ENCODE assay signal across 8 cellular contexts in genomic region chr17:40355123-40355803, GRCh38. TPM values are rescaled to one million over a fixed set of nuclear protein-coding genes. Genes with fewer than 3 reads are reported as not detected.
A peak's percentile ranks its signal among the peaks of the same experiment; 100 is the strongest.
DNase-seq lines count a peak whose midpoint lies in the region; ATAC-seq, FAIRE-seq and TF ChIP-seq lines count a peak whose summit lies in the region.

No MANE protein-coding gene starts in this region.

- ATAC-seq in activated T-cell treated with anti-CD3 and anti-CD28 coated beads, Interleukin-2, amount 50 U/mL, for 4 hours = peak; percentile 78 to 84
- ATAC-seq in omental fat pad (ENCODE audit: low FRiP score) (peak; percentile 48), thoracic aorta (ENCODE audit: insufficient number of reproducible peaks, low FRiP score, low read depth) (no peak), GM21515 (IDR thresholded peaks at IDR 0.05; ENCODE audit: unreplicated experiment) (no peak)

- H3K27me3 Mint-ChIP-seq in activated T-cell treated with anti-CD3 and anti-CD28 coated beads, Interleukin-2, amount 50 U/mL, for 4 hours (ENCODE audit: low read depth) = peaks cover 3% of the 10 kb centered on the region

- no peak overlapping the region for H3K27ac ChIP-seq in A673 (ENCODE audit: low read depth, low read length, poor library complexity, severe bottlenecking)
- H3K27ac ChIP-seq in fibroblast of lung (ENCODE audit: insufficient read depth, low read length) = no peak overlapping the region
- no peak overlapping the region for H3K27ac ChIP-seq in thoracic aorta

- intact Hi-C loops in A673 (cut with micrococcal nuclease; ENCODE audit: unreplicated experiment) = loop anchor here (1.0 to 10.0 kb wide), 2 partner anchors 52 to 210 kb away; partner anchors contain the start of gene CCR7

- H3K9me3 ChIP-seq in A673 (ENCODE audit: low read depth, low read length, poor library complexity, severe bottlenecking) (no peaks in the 10 kb centered on the region), fibroblast of lung (ENCODE audit: control insufficient read depth, insufficient read depth, low read depth, low read length) (no peaks in the 10 kb centered on the region), thoracic aorta (no peaks in the 10 kb centered on the region)

- H2AFZ ChIP-seq in fibroblast of lung (ENCODE audit: low read length) = no peak overlapping the region

- DNase-seq in A673 (ENCODE audit: low spot score) = peak; percentile 55
- peak; percentile 73 for DNase-seq in GM18507 (ENCODE audit: extremely low spot score, insufficient read length, low read depth)
- DNase-seq in NOMO-1 treated with DMSO at 0.1 percent for 48 hours (lab: John Stamatoyannopoulos, UW; ENCODE audit: unreplicated experiment) = peak; percentile 33
- DNase-seq in activated T-cell treated with anti-CD3 and anti-CD28 coated beads, Interleukin-2, amount 50 U/mL, for 4 hours = peak; percentile 80
- DNase-seq in fibroblast of lung (ENCODE audit: low read depth in 2 of 2) = peak in 1 of 2 donors; percentile 56
- DNase-seq in omental fat pad (ENCODE audit: low spot score) = peak; percentile 88
- no peak for DNase-seq in thoracic aorta (ENCODE audit: low spot score)

- CTCF ChIA-PET in A673 (lab: Charles Lee) = interaction anchor here (0.6 to 2.6 kb wide), 4 partner anchors 48 to 1124 kb away, joined by 4 to 16 read pairs (median 6); no protein-coding TSS in a partner anchor

- no peaks in the 10 kb centered on the region for H3K79me2 ChIP-seq in fibroblast of lung (ENCODE audit: control insufficient read depth, insufficient read depth, low read length)

- no peaks in the 10 kb centered on the region for H4K20me1 ChIP-seq in fibroblast of lung (ENCODE audit: control insufficient read depth, extremely low read depth, insufficient read depth, low read length)

- H3K36me3 Mint-ChIP-seq in activated T-cell treated with anti-CD3 and anti-CD28 coated beads, Interleukin-2, amount 50 U/mL, for 4 hours (ENCODE audit: insufficient read depth) = peaks cover 8% of the 10 kb centered on the region

- H3K4me3 ChIP-seq in A673 (ENCODE audit: low read depth, low read length, poor library complexity, severe bottlenecking) = no peak overlapping the region
- no peak overlapping the region for H3K4me3 ChIP-seq in fibroblast of lung (replicated peaks in 1 of 4; ENCODE audit: control extremely low read depth in 1 of 4, insufficient read depth in 1 of 4, low read depth in 3 of 4, low read length in 4 of 4)
- H3K4me3 ChIP-seq in thoracic aorta = no peak overlapping the region

- H3K4me2 ChIP-seq in fibroblast of lung (ENCODE audit: extremely low read depth, insufficient read depth, low read length) = no peak overlapping the region

- no peak overlapping the region for H3K4me3 Mint-ChIP-seq in activated T-cell treated with anti-CD3 and anti-CD28 coated beads, Interleukin-2, amount 50 U/mL, for 4 hours

- peak; percentile 56 for FAIRE-seq in GM18507 (lab: Jason Lieb, UNC)

- POLR2A ChIA-PET in A673 (lab: Charles Lee; ENCODE audit: low non-redundant PET) = no interaction called here

- no peaks in the 10 kb centered on the region for H3K9me3 Mint-ChIP-seq in activated T-cell treated with anti-CD3 and anti-CD28 coated beads, Interleukin-2, amount 50 U/mL, for 4 hours

- no peak overlapping the region for H3K9ac ChIP-seq in fibroblast of lung (ENCODE audit: insufficient read depth, low read length)

- BruUV-seq in A673 (replicated peaks; lab: Mats Ljungman, UMichigan) = no TSS peak

- H3K36me3 ChIP-seq in A673 (ENCODE audit: insufficient read depth, low read length, poor library complexity, severe bottlenecking) (peaks cover 13% of the 10 kb centered on the region), fibroblast of lung (ENCODE audit: control insufficient read depth, insufficient read depth, low read length) (peaks cover 22% of the 10 kb centered on the region), thoracic aorta (peaks cover 23% of the 10 kb centered on the region)

- peaks cover 17% of the 10 kb centered on the region for H3K4me1 ChIP-seq in A673 (ENCODE audit: insufficient read depth, low read length, poor library complexity, severe bottlenecking)
- peaks cover 10% of the 10 kb centered on the region for H3K4me1 ChIP-seq in fibroblast of lung (ENCODE audit: control insufficient read depth, extremely low read depth, insufficient read depth, low read length)
- H3K4me1 ChIP-seq in thoracic aorta (ENCODE audit: control insufficient read depth in 1 of 2, low read depth in 2 of 2) = peaks cover 0 to 18% of the 10 kb centered on the region in 2 donors

- peaks cover 24% of the 10 kb centered on the region for H3K4me1 Mint-ChIP-seq in activated T-cell treated with anti-CD3 and anti-CD28 coated beads, Interleukin-2, amount 50 U/mL, for 4 hours (ENCODE audit: low read depth)

- no peaks in the 10 kb centered on the region for H3K27me3 ChIP-seq in A673 (replicated peaks; ENCODE audit: insufficient read depth, low read depth, low read length, poor library complexity)
- H3K27me3 ChIP-seq in fibroblast of lung (ENCODE audit: control insufficient read depth, insufficient read depth, low read length) = no peaks in the 10 kb centered on the region
- H3K27me3 ChIP-seq in thoracic aorta (replicated peaks; ENCODE audit: insufficient read depth) = no peaks in the 10 kb centered on the region

- TF ChIP-seq CTCF in A673 (conservative IDR thresholded peaks at IDR 0.05; ENCODE audit: low read depth, low read length) (peak; percentile 76), fibroblast of lung (conservative IDR thresholded peaks at IDR 0.05 in 1 of 2, IDR thresholded peaks at IDR 0.05 in 1 of 2; ENCODE audit: low read depth in 1 of 2, low read length in 2 of 2) (peak; percentile 78 to 83), omental fat pad (IDR thresholded peaks at IDR 0.05) (peak in 2 of 3 donors; percentile 64 to 92), thoracic aorta (IDR thresholded peaks at IDR 0.05) (peak; percentile 98)

RNA-seq across cellular contexts. Expression of gene GJD3, which starts 9.3 kb away (rescaled TPM):
- not detected in 2 replicates for total RNA-seq in A673 (2021)
- total RNA-seq in activated T-cell treated with anti-CD3 and anti-CD28 coated beads, Interleukin-2, amount 50 U/mL, for 4 hours = not detected
- total RNA-seq in fibroblast of lung = 3.9 and 4.3 TPM in 2 replicates
- polyA plus RNA-seq in fibroblast of lung = 0.16 and 0.99 TPM in 2 replicates
- polyA plus RNA-seq in fibroblast of lung (2012) = 0.36 TPM in 1 of 2 replicates, not detected in the other
- polyA minus RNA-seq in fibroblast of lung (ENCODE audit: low replicate concordance) = 0.63 TPM in 1 of 2 replicates, not detected in the other
- 1 to 10 TPM in 1 of 4 donors, under 1 TPM in 1, not detected in 2; 0.60 to 2.0 TPM for total RNA-seq in omental fat pad
- total RNA-seq in thoracic aorta = 1 to 10 TPM in 1 of 2 donors, not detected in 1; 1.5 TPM

RNA-seq across cellular contexts. Expression of gene RARA, which starts 46.3 kb away (rescaled TPM):
- total RNA-seq in A673 (2021) = 25.4 and 30.3 TPM in 2 replicates
- total RNA-seq in activated T-cell treated with anti-CD3 and anti-CD28 coated beads, Interleukin-2, amount 50 U/mL, for 4 hours = 10 to 100 TPM; 46.5 to 61.9 (median 48.7) TPM
- total RNA-seq in fibroblast of lung = 7.8 and 10.5 TPM in 2 replicates
- 7.0 and 7.6 TPM in 2 replicates for polyA plus RNA-seq in fibroblast of lung
- 27.6 and 29.8 TPM in 2 replicates for polyA plus RNA-seq in fibroblast of lung (2012)
- 39.2 and 44.6 TPM in 2 replicates for polyA minus RNA-seq in fibroblast of lung (ENCODE audit: low replicate concordance)
- 10 to 100 TPM; 26.7 to 61.5 (median 35.9) TPM for total RNA-seq in omental fat pad
- 10 to 100 TPM; 46.8 to 73.4 TPM for total RNA-seq in thoracic aorta

Comparison
In these comparisons a context has a peak if more than half of its experiments do, and no peak if none do; other contexts are left out.
1. ATAC-seq: peak in activated T-cell treated with anti-CD3 and anti-CD28 coated beads, Interleukin-2, amount 50 U/mL, for 4 hours (2 of 2) and omental fat pad (single experiment); none in thoracic aorta (single experiment) and GM21515 (single experiment).
2. Peak in every context shown above with its lines, with median percentiles within 50 percentile points of each other: CTCF ChIP-seq.